In the genomic region with DNA sequence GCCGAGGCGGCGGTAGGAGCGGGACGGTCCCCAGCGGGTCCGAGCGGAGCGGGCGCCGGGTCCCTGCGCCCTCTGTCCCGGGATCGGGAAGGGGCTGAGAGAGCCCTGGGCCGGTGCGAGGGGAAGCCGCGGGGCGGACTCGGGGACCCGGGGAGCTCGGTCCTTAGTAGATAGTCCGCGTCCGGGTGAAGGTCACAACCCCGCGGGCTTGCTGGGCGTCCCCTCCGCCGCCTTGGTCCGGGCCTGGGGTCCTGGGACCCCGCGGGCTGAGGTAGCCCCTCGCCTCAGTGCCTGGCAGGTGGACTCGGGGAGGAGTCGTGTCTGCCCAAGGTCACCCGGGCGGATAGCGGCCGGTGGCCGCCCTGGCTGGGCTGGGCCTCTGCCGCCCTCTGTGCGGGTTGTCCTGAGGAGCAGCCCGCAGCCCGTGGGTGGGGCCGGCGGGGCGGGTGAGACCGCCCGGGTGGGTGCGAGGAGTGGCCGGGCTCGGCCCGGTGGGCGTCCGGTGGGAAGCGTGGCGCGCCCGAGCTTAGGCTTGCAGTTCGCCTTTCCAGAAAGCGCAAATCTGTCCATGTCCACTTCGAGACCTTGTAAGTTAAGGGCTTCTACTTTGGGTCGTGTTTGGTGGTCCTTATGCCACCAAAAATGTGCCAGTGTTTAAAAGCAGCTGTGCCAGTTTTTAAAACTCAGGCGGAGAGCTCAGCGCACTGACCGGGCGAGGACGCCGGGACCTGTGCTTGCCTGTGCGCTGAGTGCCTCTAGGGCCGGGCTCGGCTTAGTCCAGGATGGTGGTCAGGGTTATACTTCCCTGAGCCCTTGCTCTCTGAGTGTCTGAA, we compare ENCODE assay signal across 8 cellular contexts. TPM values are rescaled to one million over a fixed set of nuclear protein-coding genes. Genes with fewer than 3 reads are reported as not detected.
DNase-seq lines count a peak whose midpoint lies in the region; ATAC-seq, FAIRE-seq and TF ChIP-seq lines count a peak whose summit lies in the region.

No MANE protein-coding gene starts in this region.

- H3K4me3 ChIP-seq in AG04449 (ENCODE audit: low read depth, low read length): peak overlapping the region; percentile 83
- peak overlapping the region; percentile 77 to 87 for H3K4me3 ChIP-seq in Panc1 (ENCODE audit: low read depth in 2 of 2, low read length in 2 of 2)
- H3K4me3 ChIP-seq in K562: peak overlapping the region; percentile 99
- peak overlapping the region; percentile 98 to 99 for H3K4me3 ChIP-seq in small intestine (ENCODE audit: low read depth in 1 of 2, low read length in 2 of 2)

- BruUV-seq in Panc1 (replicated peaks; lab: Mats Ljungman, UMichigan) (no TSS peak), K562 (replicated peaks; lab: Mats Ljungman, UMichigan) (no TSS peak)

- H2AFZ ChIP-seq in K562 (ENCODE audit: low read depth, low read length): peak overlapping the region; percentile 95; the same call in 1 of the 2 replicates

- H3K27me3 ChIP-seq in Panc1 (ENCODE audit: control insufficient read depth, insufficient read depth, low read length): no peaks in the 10 kb centered on the region
- H3K27me3 ChIP-seq in K562 (ENCODE audit: control insufficient read depth in 2 of 2, insufficient read depth in 2 of 2, low read length in 2 of 2): no peaks in the 10 kb centered on the region
- H3K27me3 ChIP-seq in small intestine (ENCODE audit: control insufficient read depth in 2 of 2, insufficient read depth in 2 of 2, low read length in 2 of 2): no peaks in the 10 kb centered on the region

- TF ChIP-seq POLR2A in K562 (conservative IDR thresholded peaks at IDR 0.05): no peak

- POLR2A ChIA-PET in AG04449 (lab: Yijun Ruan, JAX) (interaction anchor here (0.6 to 1.0 kb wide), 2 partner anchors 53 to 128 kb away, joined by 3 to 5 read pairs; a partner anchor contains a TSS), Panc1 (lab: Charles Lee) (no interaction called here), K562 (lab: Yijun Ruan, JAX) (interaction anchor here (0.6 to 2.1 kb wide), 6 partner anchors 9 to 962 kb away, joined by 3 to 7 read pairs (median 6); no protein-coding TSS in a partner anchor)

- H3K4me2 ChIP-seq in K562 (ENCODE audit: insufficient read depth, low read length): peak overlapping the region; percentile 92

- peaks cover 26% of the 10 kb centered on the region for H4K20me1 ChIP-seq in K562 (replicated peaks; ENCODE audit: control insufficient read depth, insufficient read depth, low read length)

- no peak for DNase-seq in AG04449 (ENCODE audit: low read depth, low spot score)
- no peak for DNase-seq in Panc1 (ENCODE audit: low read depth, low spot score)
- peak; percentile 55 to 67 (median 64) for DNase-seq in K562 (ENCODE audit: extremely low read depth in 1 of 4, low spot score in 3 of 4)
- DNase-seq in iris pigment epithelial cell (ENCODE audit: low read depth): peak; percentile 48
- peak; percentile 51 for DNase-seq in small intestine
- DNase-seq in GOT3 (lab: John Stamatoyannopoulos, UW): no peak

- no peaks in the 10 kb centered on the region for H3K9me1 ChIP-seq in K562 (ENCODE audit: control insufficient read depth, insufficient read depth, low read length)

- TF ChIP-seq RAD21 in K562 (CRISPR knock-in tag; conservative IDR thresholded peaks at IDR 0.05 in 1 of 2, IDR thresholded peaks at IDR 0.05 in 1 of 2): no peak

- intact Hi-C loops in Panc1 (cut with micrococcal nuclease; ENCODE audit: unreplicated experiment) (no loop called here), K562 (cut with micrococcal nuclease) (no loop called here)

- H3K9me3 ChIP-seq in Panc1 (ENCODE audit: control insufficient read depth, insufficient read depth, low read depth, low read length) (no peaks in the 10 kb centered on the region), K562 (replicated peaks; ENCODE audit: control insufficient read depth, insufficient read depth, low read depth, low read length) (no peaks in the 10 kb centered on the region), small intestine (ENCODE audit: control insufficient read depth, low read depth) (no peaks in the 10 kb centered on the region)

- TF ChIP-seq CTCF in AG04449 (IDR thresholded peaks at IDR 0.05; ENCODE audit: insufficient read depth, low read length, missing control alignments): no peak
- TF ChIP-seq CTCF in Panc1 (IDR thresholded peaks at IDR 0.05): no peak
- TF ChIP-seq CTCF in K562 (IDR thresholded peaks at IDR 0.05 in 2 of 3, conservative IDR thresholded peaks at IDR 0.05 in 1 of 3; ENCODE audit: insufficient read depth in 2 of 3, low read depth in 1 of 3, low read length in 3 of 3): peak in 1 of 3 experiments; percentile 34; a peak in 1 of 6 replicates

- no peak for TF ChIP-seq EP300 in K562 (IDR thresholded peaks at IDR 0.05; ENCODE audit: low read length)

- H3K9ac ChIP-seq in K562 (ENCODE audit: insufficient read depth in 1 of 2, low read depth in 2 of 2, low read length in 2 of 2): peak overlapping the region; percentile 97 to 99

- in situ Hi-C loops in Panc1 (cut with HindIII; ENCODE audit: low pct_unique_long_range_greater_than_20kb, low sequenced_read_pairs): no loop called here
- in situ Hi-C loops in K562 (cut with MboI): loop anchor here (5.0 kb wide), 1 partner anchor 1379 kb away; no protein-coding TSS in a partner anchor

- H3K79me2 ChIP-seq in K562 (ENCODE audit: control insufficient read depth, insufficient read depth, low read length): peaks cover 68% of the 10 kb centered on the region

- FAIRE-seq in K562 (lab: Jason Lieb, UNC) (no peak), small intestine (lab: Jason Lieb, UNC) (no peak)

- CTCF ChIA-PET in AG04449 (lab: Yijun Ruan, JAX) (interaction anchor here (0.6 to 3.1 kb wide), 3 partner anchors 13 to 170 kb away, joined by 3 to 13 read pairs (median 3); no protein-coding TSS in a partner anchor), Panc1 (lab: Charles Lee) (interaction anchor here (0.6 kb wide), 1 partner anchor 56 kb away, joined by 3 read pairs; no protein-coding TSS in a partner anchor), K562 (lab: Yijun Ruan, JAX; ENCODE audit: low intra/inter-chr PET ratio) (no interaction called here)

- H3K4me1 ChIP-seq in Panc1 (ENCODE audit: control insufficient read depth, insufficient read depth, low read length) (peaks cover 16% of the 10 kb centered on the region), K562 (replicated peaks in 1 of 2; ENCODE audit: control insufficient read depth in 2 of 2, insufficient read depth in 2 of 2, low read length in 2 of 2) (peaks cover 11% of the 10 kb centered on the region in 2 experiments; a peak in 4 of 5 replicates), small intestine (ENCODE audit: control insufficient read depth in 2 of 2, insufficient read depth in 1 of 2, low read depth in 1 of 2, low read length in 1 of 2) (no peaks in the 10 kb centered on the region)

- H3K36me3 ChIP-seq in Panc1 (ENCODE audit: control insufficient read depth, insufficient read depth, low read length): no peaks in the 10 kb centered on the region; the same call in 1 of the 2 replicates
- peaks cover 34% of the 10 kb centered on the region; the same call in 2 of the 3 replicates for H3K36me3 ChIP-seq in K562 (ENCODE audit: control insufficient read depth, insufficient read depth, low read length)
- H3K36me3 ChIP-seq in small intestine (ENCODE audit: control insufficient read depth in 2 of 2, insufficient read depth in 2 of 2, low read length in 2 of 2): no peaks in the 10 kb centered on the region

- peak; percentile 9 for ATAC-seq in GM18520 (IDR thresholded peaks at IDR 0.05; ENCODE audit: unreplicated experiment)
- ATAC-seq in HG03066 (IDR thresholded peaks at IDR 0.05; ENCODE audit: low read depth, unreplicated experiment): peak; percentile 25
- peak; percentile 77 for ATAC-seq in Panc1
- peak; percentile 84 for ATAC-seq in K562

- H3K27ac ChIP-seq in Panc1 (ENCODE audit: low read length): peak overlapping the region; percentile 90
- peak overlapping the region; percentile 93 for H3K27ac ChIP-seq in K562 (ENCODE audit: extremely low read depth, low read depth, low read length)
- H3K27ac ChIP-seq in small intestine (ENCODE audit: low read depth in 1 of 2, low read length in 1 of 2): peak overlapping the region; percentile 94 to 97

- WGBS in K562 (ENCODE audit: insufficient coverage, low coverage, missing lambda C conversion rate): 1% methylated on average over 60 of the region's 73 CpGs
- WGBS in small intestine, 3 donors: 0 to 1% (median 0%) methylated on average over 50 to 73 of the region's 73 CpGs

RNA-seq across cellular contexts. Expression of a gene that starts 0.6 kb away (rescaled TPM):
- total RNA-seq in Panc1 (2021; ENCODE audit: unreplicated experiment) (171 TPM), K562 (2014; rRNA removed) (103 and 146 TPM in 2 replicates), K562 (2014; rRNA removed; fragmentation: Illumina TruSeq; extraction: Trizol) (130 TPM in 2 replicates), K562 (2015; rRNA removed; fragmentation: Illumina TruSeq; extraction: Trizol) (113 and 115 TPM in 2 replicates), K562 (2021) (185 and 191 TPM in 2 replicates)
- 185 TPM for polyA plus RNA-seq in Panc1 (2012; ENCODE audit: insufficient read length)
- total RNA-seq in K562 (2011; cell fraction: chromatin; rRNA removed; ENCODE audit: low replicate concordance): 341 and 368 TPM in 2 replicates
- total RNA-seq in K562 (2011; cell fraction: nucleolus; rRNA removed): 192 and 207 TPM in 2 replicates
- 270 and 283 TPM in 2 replicates for total RNA-seq in K562 (2011; cell fraction: nucleoplasm; rRNA removed)
- polyA plus RNA-seq in K562 (2011; rRNA removed) (130 and 203 TPM in 2 replicates), K562 (2014; fragmentation: Illumina TruSeq; extraction: Trizol) (146 and 152 TPM in 2 replicates), K562 (2014; fragmentation: Nextera tagmentation; extraction: Ambion mirVana) (100 to 1,000 TPM in 1 of 2 experiments, 10 to 100 TPM in 1; 82.9 to 136 TPM), K562 (2014; rRNA removed) (112 and 118 TPM in 2 replicates), small intestine (100 to 1,000 TPM; 208 to 377 (median 327) TPM)
- polyA plus RNA-seq in K562 (2011; cell fraction: cytosol; rRNA removed): 161 and 178 TPM in 2 replicates
- polyA plus RNA-seq in K562 (2011; cell fraction: nucleus; rRNA removed): 237 and 251 TPM in 2 replicates
- polyA plus RNA-seq in K562 (2012): 132 and 206 TPM in 2 replicates
- 238 and 274 TPM in 2 replicates for polyA minus RNA-seq in K562 (2011; rRNA and poly(A)+ RNA removed)
- 120 and 160 TPM in 2 replicates for polyA minus RNA-seq in K562 (2011; cell fraction: cytosol; rRNA and poly(A)+ RNA removed)
- 141 and 182 TPM in 2 replicates for polyA minus RNA-seq in K562 (2011; cell fraction: nucleus; rRNA and poly(A)+ RNA removed)

RNA-seq across cellular contexts. Expression of a gene that starts 0.7 kb away (rescaled TPM):
- total RNA-seq in Panc1 (2021; ENCODE audit: unreplicated experiment): 8.1 TPM
- 5.5 TPM for polyA plus RNA-seq in Panc1 (2012; ENCODE audit: insufficient read length)
- total RNA-seq in K562 (2011; cell fraction: chromatin; rRNA removed; ENCODE audit: low replicate concordance): 14.4 and 16.8 TPM in 2 replicates
- total RNA-seq in K562 (2011; cell fraction: nucleolus; rRNA removed): 9.2 and 9.5 TPM in 2 replicates
- 12.6 and 16.5 TPM in 2 replicates for total RNA-seq in K562 (2011; cell fraction: nucleoplasm; rRNA removed)
- total RNA-seq in K562 (2014; rRNA removed): 3.1 and 3.8 TPM in 2 replicates
- 3.2 and 3.6 TPM in 2 replicates for total RNA-seq in K562 (2014; rRNA removed; fragmentation: Illumina TruSeq; extraction: Trizol)
- total RNA-seq in K562 (2015; rRNA removed; fragmentation: Illumina TruSeq; extraction: Trizol): 3.2 and 3.8 TPM in 2 replicates
- 4.3 and 4.5 TPM in 2 replicates for total RNA-seq in K562 (2021)
- polyA plus RNA-seq in K562 (2011; rRNA removed): 3.0 and 4.1 TPM in 2 replicates
- 2.8 and 3.1 TPM in 2 replicates for polyA plus RNA-seq in K562 (2011; cell fraction: cytosol; rRNA removed)
- polyA plus RNA-seq in K562 (2011; cell fraction: nucleus; rRNA removed): 4.0 and 4.3 TPM in 2 replicates
- polyA plus RNA-seq in K562 (2012): 3.4 and 4.8 TPM in 2 replicates
- 2.7 and 2.9 TPM in 2 replicates for polyA plus RNA-seq in K562 (2014; fragmentation: Illumina TruSeq; extraction: Trizol)
- 1 to 10 TPM; 4.4 to 4.5 TPM for polyA plus RNA-seq in K562 (2014; fragmentation: Nextera tagmentation; extraction: Ambion mirVana)
- 2.8 and 4.2 TPM in 2 replicates for polyA plus RNA-seq in K562 (2014; rRNA removed)
- 3.9 and 4.0 TPM in 2 replicates for polyA minus RNA-seq in K562 (2011; rRNA and poly(A)+ RNA removed)
- 1.1 and 3.1 TPM in 2 replicates for polyA minus RNA-seq in K562 (2011; cell fraction: cytosol; rRNA and poly(A)+ RNA removed)
- polyA minus RNA-seq in K562 (2011; cell fraction: nucleus; rRNA and poly(A)+ RNA removed): 6.7 and 9.2 TPM in 2 replicates
- polyA plus RNA-seq in small intestine: 1 to 10 TPM; 1.3 to 3.1 (median 1.4) TPM

RNA-seq across cellular contexts. Expression of a gene that starts 27.4 kb away (rescaled TPM):
- 0.82 TPM for total RNA-seq in Panc1 (2021; ENCODE audit: unreplicated experiment)
- 0.74 TPM for polyA plus RNA-seq in Panc1 (2012; ENCODE audit: insufficient read length)
- total RNA-seq in K562 (2011; cell fraction: chromatin; rRNA removed; ENCODE audit: low replicate concordance): not detected in 2 replicates
- not detected in 2 replicates for total RNA-seq in K562 (2011; cell fraction: nucleolus; rRNA removed)
- total RNA-seq in K562 (2011; cell fraction: nucleoplasm; rRNA removed): not detected in 2 replicates
- not detected in 2 replicates for total RNA-seq in K562 (2014; rRNA removed)
- not detected in 2 replicates for total RNA-seq in K562 (2014; rRNA removed; fragmentation: Illumina TruSeq; extraction: Trizol)
- total RNA-seq in K562 (2015; rRNA removed; fragmentation: Illumina TruSeq; extraction: Trizol): not detected in 2 replicates
- not detected in 2 replicates for total RNA-seq in K562 (2021)
- polyA plus RNA-seq in K562 (2011; rRNA removed): not detected in 2 replicates
- polyA plus RNA-seq in K562 (2011; cell fraction: cytosol; rRNA removed): not detected in 2 replicates
- polyA plus RNA-seq in K562 (2011; cell fraction: nucleus; rRNA removed): not detected in 2 replicates
- not detected in 2 replicates for polyA plus RNA-seq in K562 (2012)
- polyA plus RNA-seq in K562 (2014; fragmentation: Illumina TruSeq; extraction: Trizol): not detected in 2 replicates
- not detected for polyA plus RNA-seq in K562 (2014; fragmentation: Nextera tagmentation; extraction: Ambion mirVana)
- polyA plus RNA-seq in K562 (2014; rRNA removed): not detected in 2 replicates
- not detected in 2 replicates for polyA minus RNA-seq in K562 (2011; rRNA and poly(A)+ RNA removed)
- not detected in 2 replicates for polyA minus RNA-seq in K562 (2011; cell fraction: cytosol; rRNA and poly(A)+ RNA removed)
- polyA minus RNA-seq in K562 (2011; cell fraction: nucleus; rRNA and poly(A)+ RNA removed): not detected in 2 replicates
- polyA plus RNA-seq in small intestine: under 1 TPM in 1 of 3 donors, not detected in 2; 0.04 TPM

RNA-seq across cellular contexts. Expression of a gene that starts 52.8 kb away (rescaled TPM):
- total RNA-seq in Panc1 (2021; ENCODE audit: unreplicated experiment) (148 TPM), K562 (2014; rRNA removed) (197 and 226 TPM in 2 replicates), K562 (2014; rRNA removed; fragmentation: Illumina TruSeq; extraction: Trizol) (196 and 217 TPM in 2 replicates), K562 (2015; rRNA removed; fragmentation: Illumina TruSeq; extraction: Trizol) (187 and 193 TPM in 2 replicates), K562 (2021) (148 and 156 TPM in 2 replicates)
- 249 TPM for polyA plus RNA-seq in Panc1 (2012; ENCODE audit: insufficient read length)
- total RNA-seq in K562 (2011; cell fraction: chromatin; rRNA removed; ENCODE audit: low replicate concordance): 308 and 309 TPM in 2 replicates
- 184 and 199 TPM in 2 replicates for total RNA-seq in K562 (2011; cell fraction: nucleolus; rRNA removed)
- 242 and 272 TPM in 2 replicates for total RNA-seq in K562 (2011; cell fraction: nucleoplasm; rRNA removed)
- polyA plus RNA-seq in K562 (2011; rRNA removed) (350 and 487 TPM in 2 replicates), K562 (2014; fragmentation: Illumina TruSeq; extraction: Trizol) (192 and 199 TPM in 2 replicates), K562 (2014; fragmentation: Nextera tagmentation; extraction: Ambion mirVana) (10 to 100 TPM; 36.4 to 50.0 TPM), K562 (2014; rRNA removed) (231 and 257 TPM in 2 replicates), small intestine (100 to 1,000 TPM; 147 to 204 (median 202) TPM)
- 426 and 451 TPM in 2 replicates for polyA plus RNA-seq in K562 (2011; cell fraction: cytosol; rRNA removed)
- polyA plus RNA-seq in K562 (2011; cell fraction: nucleus; rRNA removed): 307 and 341 TPM in 2 replicates
- 174 and 212 TPM in 2 replicates for polyA plus RNA-seq in K562 (2012)
- 195 and 295 TPM in 2 replicates for polyA minus RNA-seq in K562 (2011; rRNA and poly(A)+ RNA removed)
- polyA minus RNA-seq in K562 (2011; cell fraction: cytosol; rRNA and poly(A)+ RNA removed): 84.1 and 88.1 TPM in 2 replicates
- 71.5 and 88.4 TPM in 2 replicates for polyA minus RNA-seq in K562 (2011; cell fraction: nucleus; rRNA and poly(A)+ RNA removed)

Comparison
In these comparisons a context has a peak if more than half of its experiments do, and no peak if none do; other contexts are left out.
1. DNase-seq: peak in K562 (4 of 4), iris pigment epithelial cell (single experiment) and small intestine (single experiment); none in AG04449 (single experiment), Panc1 (single experiment) and GOT3 (single experiment).
2. ATAC-seq: peak in every context shown above with its lines; median percentile 84 in K562; 77 in Panc1; 25 in HG03066; 9 in GM18520.
3. Peak in every context shown above with its lines, with median percentiles within 50 percentile points of each other: H3K4me3 ChIP-seq and H3K27ac ChIP-seq.